21 cellular contexts compared by ENCODE assay signal in genomic region chr17:9410737-9411136, GRCh38.
"Had no signal": no experiment of that assay in that cellular context is flagged by ENCODE, and none has a peak within 500 bp of the region (broad histone marks: within the 10 kb centered on the region; RNA-seq: fewer than 3 reads in every experiment).

No MANE protein-coding gene starts in this region.

- DNase-seq: islet precursor cell; left ventricle myocardium inferior; mesendoderm; naive B cell; natural killer cell; ovary; stimulated activated CD4-positive, alpha-beta T cell treated with anti-CD3 and anti-CD28 coated beads, Interleukin-12 subunit alpha, Interleukin-12 subunit beta, amount 100 ng/mL, for 4 hours; stimulated activated CD4-positive, alpha-beta T cell treated with anti-CD3 and anti-CD28 coated beads, Interleukin-15, amount 100 ng/mL, for 24 hours; stimulated activated CD4-positive, alpha-beta T cell treated with anti-CD3 and anti-CD28 coated beads, Interleukin-4, amount 100 ng/mL, for 24 hours; stimulated activated naive CD4-positive, alpha-beta T cell; tibial artery; upper lobe of right lung had no signal

- ATAC-seq: natural killer cell; sciatic nerve; stimulated activated effector memory CD8-positive, alpha-beta T cell treated with anti-CD3 and anti-CD28 coated beads, Interleukin-12 subunit alpha, Interleukin-12 subunit beta, amount 100 ng/mL, for 72 hours; upper lobe of right lung had no signal

- H3K9me3 ChIP-seq: left ventricle myocardium inferior, ovary, right atrium auricular region, suprapubic skin, thoracic aorta, tibial artery, upper lobe of right lung had no signal

- H3K79me2 ChIP-seq: hepatocyte had no signal

- H3K27ac ChIP-seq: hepatocyte, left ventricle myocardium inferior, ovary, right atrium auricular region, skin epidermis, suprapubic skin, thoracic aorta, tibial artery, upper lobe of right lung had no signal

- H3K4me3 ChIP-seq: hepatocyte, left ventricle myocardium inferior, lung, ovary, right atrium auricular region, skin epidermis, suprapubic skin, thoracic aorta, tibial artery, upper lobe of right lung had no signal

- H3K27me3 ChIP-seq: hepatocyte, ovary, right atrium auricular region, suprapubic skin, tibial artery, upper lobe of right lung had no signal

- H3K4me2 ChIP-seq: hepatocyte had no signal

- H2AFZ ChIP-seq: hepatocyte had no signal

- H3K4me1 ChIP-seq: right atrium auricular region, upper lobe of right lung had no signal

- FAIRE-seq: urothelium cell line had no signal

- H3K36me3 ChIP-seq: left ventricle myocardium inferior, ovary, right atrium auricular region, suprapubic skin, thoracic aorta, tibial artery, upper lobe of right lung had no signal
